Comparison of ENCODE assay signal across 8 cellular contexts in genomic region chr6:27158316-27158643, GRCh38.
DNase-seq lines count a peak whose midpoint lies in the region; ATAC-seq, FAIRE-seq and TF ChIP-seq lines count a peak whose summit lies in the region.

No MANE protein-coding gene starts in this region.

- TF ChIP-seq POLR2A in H1 (IDR thresholded peaks at IDR 0.05; ENCODE audit: control extremely low read depth in 1 of 2, low read depth in 2 of 2, low read length in 2 of 2), result no peak
- TF ChIP-seq POLR2A in GM12892 (IDR thresholded peaks at IDR 0.05; ENCODE audit: low read depth, low read length), result no peak
- TF ChIP-seq POLR2A in vagina (IDR thresholded peaks at IDR 0.05), result no peak

- H4K20me1 ChIP-seq in PC-3 (ENCODE audit: low read length), result no peaks in the 10 kb centered on the region
- no peaks in the 10 kb centered on the region for H4K20me1 ChIP-seq in H1 (replicated peaks in 1 of 2; ENCODE audit: control insufficient read depth in 1 of 2, insufficient read depth in 2 of 2, low read length in 2 of 2)
- no peaks in the 10 kb centered on the region for H4K20me1 ChIP-seq in smooth muscle cell (ENCODE audit: low read depth)

- H2AFZ ChIP-seq in PC-3 (ENCODE audit: low read length) (peak overlapping the region; percentile 89), H1 (ENCODE audit: low read length) (no peak overlapping the region), smooth muscle cell (ENCODE audit: low read depth) (peak overlapping the region; percentile 93)

- no peaks in the 10 kb centered on the region for H3K36me3 Mint-ChIP-seq in T-helper 2 cell treated with Interferon-gamma antibody and Interleukin-4, amounts not matched to agents 5 μg/mL and 100 μg/mL, for 36 hours (ENCODE audit: low read depth)

- H3K27ac ChIP-seq in PC-3 (ENCODE audit: low read length) (no peak overlapping the region), H1 (ENCODE audit: low read depth, low read length) (no peak overlapping the region), smooth muscle cell (ENCODE audit: low read depth) (no peak overlapping the region), vagina (no peak overlapping the region)

- peak overlapping the region; percentile 81; the same call in 1 of the 2 replicates for H3K4me3 ChIP-seq in PC-3 (ENCODE audit: low read length)
- H3K4me3 ChIP-seq in H1 (ENCODE audit: extremely low read depth in 1 of 4, insufficient read depth in 2 of 4, low read depth in 3 of 4, low read length in 4 of 4), result peak overlapping the region; percentile 74 to 85 (median 84); a peak in 6 of 8 replicates
- peak overlapping the region; percentile 69 for H3K4me3 ChIP-seq in smooth muscle cell
- peak overlapping the region in 1 of 2 donors; percentile 49 for H3K4me3 ChIP-seq in vagina

- no peak overlapping the region for H2BK5ac ChIP-seq in H1 (ENCODE audit: low read depth, low read length)

- H3K79me2 ChIP-seq in PC-3 (ENCODE audit: low read length), result no peaks in the 10 kb centered on the region
- no peaks in the 10 kb centered on the region for H3K79me2 ChIP-seq in H1 (ENCODE audit: control insufficient read depth in 1 of 2, insufficient read depth in 2 of 2, low read length in 2 of 2)
- H3K79me2 ChIP-seq in smooth muscle cell (ENCODE audit: low read depth), result no peaks in the 10 kb centered on the region

- H2AK5ac ChIP-seq in H1 (ENCODE audit: low read depth, low read length), result no peak overlapping the region

- 74% methylated on average over 4 of the region's 4 CpGs; no CpG with 5 or more reads in 1 of the 2 experiments for WGBS in H1 (ENCODE audit: extremely low coverage in 1 of 2, insufficient coverage in 1 of 2, insufficient read length in 1 of 2, insufficient replicate concordance in 2 of 2, low coverage in 1 of 2, low lambda C conversion rate in 2 of 2, missing lambda C conversion rate in 1 of 2), 2 experiments
- WGBS in smooth muscle cell (ENCODE audit: low lambda C conversion rate), result 73% methylated on average over 4 of the region's 4 CpGs

- H2BK120ac ChIP-seq in H1 (replicated peaks; ENCODE audit: low read depth, low read length), result no peak overlapping the region

- no peak overlapping the region for H2BK15ac ChIP-seq in H1 (ENCODE audit: low read length)

- H3K4me1 Mint-ChIP-seq in T-helper 2 cell treated with Interferon-gamma antibody and Interleukin-4, amounts not matched to agents 5 μg/mL and 100 μg/mL, for 36 hours (ENCODE audit: low read depth), result peaks cover 49% of the 10 kb centered on the region

- DNase-seq in T-helper 2 cell treated with Interferon-gamma antibody and Interleukin-4, amounts not matched to agents 5 μg/mL and 100 μg/mL, for 36 hours (ENCODE audit: low spot score), result no peak
- DNase-seq in T-helper 2 cell, result no peak
- DNase-seq in PC-3, result no peak
- no peak for DNase-seq in H1 (ENCODE audit: low read depth in 1 of 2, low spot score in 2 of 2)
- no peak for DNase-seq in smooth muscle cell (lab: John Stamatoyannopoulos, UW; ENCODE audit: unreplicated experiment)
- DNase-seq in GM12892 (ENCODE audit: insufficient read length), result no peak
- DNase-seq in effector CD4-positive, alpha-beta T cell, result no peak
- no peak for DNase-seq in vagina (ENCODE audit: extremely low spot score in 2 of 2)

- POLR2A ChIA-PET in PC-3 (lab: Charles Lee; ENCODE audit: unreplicated experiment) (no interaction called here), H1 (lab: Charles Lee; ENCODE audit: partially characterized antibody) (interaction anchor here (1.9 to 2.0 kb wide), 4 partner anchors 9 to 25 kb away, joined by 5 to 20 read pairs (median 10); a partner anchor contains a TSS)

- H3F3A ChIP-seq in PC-3 (ENCODE audit: low read length, unreplicated experiment) (no peaks in the 10 kb centered on the region), smooth muscle cell (ENCODE audit: low read depth) (no peaks in the 10 kb centered on the region)

- no peak overlapping the region for H3K9ac ChIP-seq in PC-3 (ENCODE audit: low read length)
- H3K9ac ChIP-seq in H1 (replicated peaks in 1 of 4; ENCODE audit: extremely low read depth in 1 of 4, low read depth in 3 of 4, low read length in 3 of 4), result no peak overlapping the region
- H3K9ac ChIP-seq in smooth muscle cell (ENCODE audit: low read depth), result no peak overlapping the region

- no peak overlapping the region for H3K18ac ChIP-seq in H1 (ENCODE audit: extremely low read depth, low read length)

- no TSS peak for BruUV-seq in PC-3 (replicated peaks; lab: Mats Ljungman, UMichigan)

- peaks cover 9% of the 10 kb centered on the region; the same call in 1 of the 2 replicates for H3K23me2 ChIP-seq in H1 (ENCODE audit: low read depth, low read length)

- H3K27me3 ChIP-seq in PC-3 (ENCODE audit: low read length) (no peaks in the 10 kb centered on the region), H1 (replicated peaks in 1 of 4; ENCODE audit: control insufficient read depth in 3 of 4, extremely low read depth in 1 of 4, insufficient read depth in 3 of 4, low read length in 3 of 4) (no peaks in the 10 kb centered on the region), smooth muscle cell (ENCODE audit: low read depth) (no peaks in the 10 kb centered on the region), vagina (no peaks in the 10 kb centered on the region)

- H3K4me1 ChIP-seq in PC-3 (ENCODE audit: insufficient read depth, low read length), result peaks cover 10% of the 10 kb centered on the region
- H3K4me1 ChIP-seq in H1 (replicated peaks in 1 of 4; ENCODE audit: control insufficient read depth in 3 of 4, insufficient read depth in 4 of 4, low read length in 3 of 4), result peaks cover 2 to 11% (median 7%) of the 10 kb centered on the region in 4 experiments; a peak in 5 of 7 replicates
- H3K4me1 ChIP-seq in smooth muscle cell (ENCODE audit: low read depth), result no peaks in the 10 kb centered on the region
- H3K4me1 ChIP-seq in vagina, result no peaks in the 10 kb centered on the region

- H3K79me1 ChIP-seq in H1 (ENCODE audit: low read depth, low read length), result no peaks in the 10 kb centered on the region

- no peak for ATAC-seq in PC-3

- no peaks in the 10 kb centered on the region for H3K9me3 Mint-ChIP-seq in T-helper 2 cell treated with Interferon-gamma antibody and Interleukin-4, amounts not matched to agents 5 μg/mL and 100 μg/mL, for 36 hours

- H3K4me2 ChIP-seq in PC-3 (ENCODE audit: low read length) (peak overlapping the region; percentile 93), H1 (ENCODE audit: insufficient read depth in 1 of 2, low read depth in 2 of 2, low read length in 2 of 2) (peak overlapping the region; percentile 73 to 76; a peak in 3 of 4 replicates), smooth muscle cell (peak overlapping the region; percentile 85)

- peak overlapping the region; percentile 65 for H3K4me3 Mint-ChIP-seq in T-helper 2 cell treated with Interferon-gamma antibody and Interleukin-4, amounts not matched to agents 5 μg/mL and 100 μg/mL, for 36 hours

- H4K5ac ChIP-seq in H1 (ENCODE audit: insufficient read length, low read depth, low read length), result no peak overlapping the region

- TF ChIP-seq CTCF in PC-3 (conservative IDR thresholded peaks at IDR 0.05; ENCODE audit: low read depth, low read length) (no peak), H1 (IDR thresholded peaks at IDR 0.05; ENCODE audit: control extremely low read depth in 1 of 3, insufficient read depth in 1 of 3, low read depth in 1 of 3, low read length in 3 of 3) (no peak), smooth muscle cell (IDR thresholded peaks at IDR 0.05; ENCODE audit: borderline replicate concordance, insufficient read depth, poor library complexity, severe bottlenecking) (no peak), vagina (IDR thresholded peaks at IDR 0.05) (no peak)

- H4K8ac ChIP-seq in H1 (ENCODE audit: extremely low read depth, insufficient read depth, low read length), result no peak overlapping the region

- no peak for TF ChIP-seq EP300 in H1 (IDR thresholded peaks at IDR 0.05; ENCODE audit: borderline replicate concordance in 1 of 2, low read depth in 2 of 2, low read length in 2 of 2)

- CTCF ChIA-PET in PC-3 (lab: Charles Lee) (no interaction called here), H1 (lab: Charles Lee; ENCODE audit: partially characterized antibody) (interaction anchor here (0.8 to 2.0 kb wide), 4 partner anchors 25 to 597 kb away, joined by 3 to 6 read pairs (median 3); no protein-coding TSS in a partner anchor)

- H2BK20ac ChIP-seq in H1 (ENCODE audit: low read length), result no peak overlapping the region

- intact Hi-C loops in PC-3 (cut with micrococcal nuclease), result loop anchor here (1.0 kb wide), 1 partner anchor 27 kb away; no protein-coding TSS in a partner anchor
- intact Hi-C loops in vagina (cut with DNase I), result no loop called here

- peak overlapping the region; percentile 76 for H3K27ac Mint-ChIP-seq in T-helper 2 cell treated with Interferon-gamma antibody and Interleukin-4, amounts not matched to agents 5 μg/mL and 100 μg/mL, for 36 hours

- H2BK12ac ChIP-seq in H1 (ENCODE audit: low read depth, low read length), result no peak overlapping the region

- H4K91ac ChIP-seq in H1 (replicated peaks; ENCODE audit: insufficient read length, low read length), result no peak overlapping the region

- H3K14ac ChIP-seq in H1 (ENCODE audit: insufficient read length), result no peak overlapping the region

- FAIRE-seq in H1 (lab: Jason Lieb, UNC), result peak; percentile 36
- FAIRE-seq in GM12892 (lab: Jason Lieb, UNC), result no peak

- H3K36me3 ChIP-seq in PC-3 (ENCODE audit: low read depth, low read length), result no peaks in the 10 kb centered on the region
- H3K36me3 ChIP-seq in H1 (ENCODE audit: control insufficient read depth in 2 of 4, insufficient read depth in 4 of 4, low read length in 3 of 4), result no peaks in the 10 kb centered on the region
- no peaks in the 10 kb centered on the region for H3K36me3 ChIP-seq in smooth muscle cell (ENCODE audit: low read depth)
- no peaks in the 10 kb centered on the region for H3K36me3 ChIP-seq in vagina

- H3K4ac ChIP-seq in H1 (replicated peaks; ENCODE audit: insufficient read length, low read depth, low read length), result no peak overlapping the region

- H3K23ac ChIP-seq in H1 (ENCODE audit: insufficient read length), result no peak overlapping the region

- no peaks in the 10 kb centered on the region for H3K27me3 Mint-ChIP-seq in T-helper 2 cell treated with Interferon-gamma antibody and Interleukin-4, amounts not matched to agents 5 μg/mL and 100 μg/mL, for 36 hours (ENCODE audit: low read depth)

- no peak overlapping the region for H3K56ac ChIP-seq in H1 (replicated peaks; ENCODE audit: insufficient read length, low read depth, low read length)

- TF ChIP-seq RAD21 in H1 (IDR thresholded peaks at IDR 0.05 in 1 of 2, conservative IDR thresholded peaks at IDR 0.05 in 1 of 2; ENCODE audit: low read depth in 2 of 2, low read length in 2 of 2), result no peak

- H3K9me2 ChIP-seq in PC-3 (replicated peaks; ENCODE audit: low read length), result no peaks in the 10 kb centered on the region

- H3K9me3 ChIP-seq in PC-3 (ENCODE audit: low read length), result no peaks in the 10 kb centered on the region
- no peaks in the 10 kb centered on the region for H3K9me3 ChIP-seq in H1 (ENCODE audit: insufficient read depth in 2 of 2, low read depth in 1 of 2, low read length in 1 of 2)
- no peaks in the 10 kb centered on the region for H3K9me3 ChIP-seq in smooth muscle cell (replicated peaks; ENCODE audit: low read depth)
- no peaks in the 10 kb centered on the region for H3K9me3 ChIP-seq in vagina

TF ChIP-seq in H1, 55 proteins besides CTCF, POLR2A, EP300 and RAD21 (continues in another document):
- TF ChIP-seq SIN3A (conservative IDR thresholded peaks at IDR 0.05 in 1 of 2, IDR thresholded peaks at IDR 0.05 in 1 of 2; ENCODE audit: low read depth in 1 of 2, low read length in 2 of 2) (no peak), RBBP5 (IDR thresholded peaks at IDR 0.05; ENCODE audit: borderline replicate concordance, low read depth, low read length) (no peak), PHF8 (conservative IDR thresholded peaks at IDR 0.05; ENCODE audit: low read depth, low read length) (no peak)
